8 cellular contexts compared by ENCODE assay signal in genomic region chr22:45268167-45268957, GRCh38. TPM values are rescaled to one million over a fixed set of nuclear protein-coding genes. Genes with fewer than 3 reads are reported as not detected.
DNase-seq lines count a peak whose midpoint lies in the region; ATAC-seq, FAIRE-seq and TF ChIP-seq lines count a peak whose summit lies in the region.

No MANE protein-coding gene starts in this region.

- peak overlapping the region; percentile 82; the same call in 1 of the 2 replicates for H3K56ac ChIP-seq in IMR-90 (ENCODE audit: extremely low read depth, insufficient read depth, low read length)

- dilution Hi-C loops in IMR-90 (cut with HindIII; ENCODE audit: low sequenced_read_pairs, unreplicated experiment): no loop called here

- peak overlapping the region; percentile 62; the same call in 1 of the 2 replicates for H2AK5ac ChIP-seq in IMR-90 (ENCODE audit: low read depth, low read length)

- BruUV-seq in IMR-90 (replicated peaks; lab: Mats Ljungman, UMichigan): no TSS peak

- in situ Hi-C loops in G401 (cut with HindIII; ENCODE audit: low sequenced_read_pairs): no loop called here
- in situ Hi-C loops in IMR-90 (cut with MboI; ENCODE audit: low sequenced_read_pairs): loop anchor here (5.0 kb wide), 2 partner anchors 164 to 284 kb away; no protein-coding TSS in a partner anchor

- TF ChIP-seq RAD21 in IMR-90 (IDR thresholded peaks at IDR 0.05; ENCODE audit: low read length): no peak

- no peak overlapping the region for H3K27ac Mint-ChIP-seq in activated CD4-positive, alpha-beta memory T cell treated with anti-CD3 and anti-CD28 coated beads for 36 hours

- H3K4me1 ChIP-seq in IMR-90 (ENCODE audit: control insufficient read depth, insufficient read depth, low read length) (peaks cover 11% of the 10 kb centered on the region), cardiac muscle cell (ENCODE audit: low read depth) (peaks cover 13% of the 10 kb centered on the region)

- H3K4me3 ChIP-seq in IMR-90 (ENCODE audit: insufficient read depth, low read depth, low read length) (peak overlapping the region; percentile 86), cardiac muscle cell (peak overlapping the region; percentile 60), retinal pigment epithelial cell (ENCODE audit: low read length) (peak overlapping the region; percentile 58)

- POLR2A ChIA-PET in IMR-90 (lab: Charles Lee; ENCODE audit: unreplicated experiment): no interaction called here
- POLR2A ChIA-PET in activated CD4-positive, alpha-beta memory T cell treated with anti-CD3 and anti-CD28 coated beads for 36 hours (lab: Charles Lee): no interaction called here

- peak; percentile 37 for DNase-seq in G401 (ENCODE audit: low spot score)
- DNase-seq in IMR-90: no peak
- peak; percentile 29 for DNase-seq in activated CD4-positive, alpha-beta memory T cell treated with anti-CD3 and anti-CD28 coated beads for 36 hours
- DNase-seq in cardiac muscle cell (ENCODE audit: low read depth in 1 of 2, low spot score in 1 of 2): peak; percentile 21 to 82
- no peak for DNase-seq in retinal pigment epithelial cell (ENCODE audit: low read depth)
- DNase-seq in RCC 7860 (ENCODE audit: low spot score): no peak
- no peak for DNase-seq in glomerular visceral epithelial cell (ENCODE audit: extremely low spot score)

- H3K4me1 Mint-ChIP-seq in activated CD4-positive, alpha-beta memory T cell treated with anti-CD3 and anti-CD28 coated beads for 36 hours (ENCODE audit: low read depth): peaks cover 6% of the 10 kb centered on the region

- intact Hi-C loops in IMR-90 (cut with micrococcal nuclease): loop anchor here (2.0 kb wide), 1 partner anchor 236 kb away; no protein-coding TSS in a partner anchor
- intact Hi-C loops in activated CD4-positive, alpha-beta memory T cell treated with anti-CD3 and anti-CD28 coated beads for 36 hours (cut with micrococcal nuclease): loop anchor here (2.0 to 5.0 kb wide), 4 partner anchors 40 to 284 kb away; partner anchors contain the start of gene FAM118A

- no peaks in the 10 kb centered on the region for H3K36me3 Mint-ChIP-seq in activated CD4-positive, alpha-beta memory T cell treated with anti-CD3 and anti-CD28 coated beads for 36 hours

- no peak overlapping the region for H2BK5ac ChIP-seq in IMR-90 (ENCODE audit: low read depth, low read length, poor library complexity, severe bottlenecking)

- 2% methylated on average over 10 of the region's 47 CpGs; no CpG with 5 or more reads in 1 of the 2 experiments for WGBS in IMR-90 (ENCODE audit: extremely low coverage in 2 of 2, insufficient read length in 1 of 2), 2 experiments

- TF ChIP-seq CTCF in IMR-90 (conservative IDR thresholded peaks at IDR 0.05; ENCODE audit: low read depth, low read length): no peak
- no peak for TF ChIP-seq CTCF in cardiac muscle cell (IDR thresholded peaks at IDR 0.05; ENCODE audit: low read depth, low read length)
- no peak for TF ChIP-seq CTCF in retinal pigment epithelial cell (conservative IDR thresholded peaks at IDR 0.05; ENCODE audit: low read depth, low read length)

- H2BK15ac ChIP-seq in IMR-90 (ENCODE audit: low read depth, low read length): peak overlapping the region; percentile 90; the same call in 1 of the 3 replicates

- H4K91ac ChIP-seq in IMR-90 (ENCODE audit: insufficient read depth, low read depth, low read length): peak overlapping the region; percentile 78

- peak overlapping the region; percentile 90 for H3K4ac ChIP-seq in IMR-90 (ENCODE audit: low read depth, low read length)

- H3K23ac ChIP-seq in IMR-90 (ENCODE audit: low read depth, low read length): peak overlapping the region; percentile 85; the same call in 1 of the 2 replicates

- ATAC-seq in IMR-90 (ENCODE audit: low read depth) (peak; percentile 42), HG03571 (IDR thresholded peaks at IDR 0.05; ENCODE audit: unreplicated experiment) (no peak)

- H3K14ac ChIP-seq in IMR-90 (replicated peaks; ENCODE audit: low read depth, low read length): peak overlapping the region; percentile 82

- H3K9me3 ChIP-seq in IMR-90 (ENCODE audit: control insufficient read depth, insufficient read depth, low read length) (no peaks in the 10 kb centered on the region), cardiac muscle cell (ENCODE audit: low read depth) (no peaks in the 10 kb centered on the region)

- H3K27me3 Mint-ChIP-seq in activated CD4-positive, alpha-beta memory T cell treated with anti-CD3 and anti-CD28 coated beads for 36 hours: peaks cover 17% of the 10 kb centered on the region

- peak overlapping the region; percentile 87; the same call in 1 of the 2 replicates for H3K18ac ChIP-seq in IMR-90 (ENCODE audit: low read depth, low read length)

- peak overlapping the region; percentile 86; the same call in 1 of the 2 replicates for H2BK120ac ChIP-seq in IMR-90 (ENCODE audit: low read depth, low read length)

- H3K36me3 ChIP-seq in IMR-90 (ENCODE audit: control insufficient read depth, insufficient read depth, low read length) (no peaks in the 10 kb centered on the region), cardiac muscle cell (no peaks in the 10 kb centered on the region)

- peak overlapping the region; percentile 70 to 86; a peak in 3 of 4 replicates for H4K8ac ChIP-seq in IMR-90 (ENCODE audit: low read depth in 2 of 2, low read length in 2 of 2)

- peak overlapping the region; percentile 96 for H2AFZ ChIP-seq in IMR-90 (replicated peaks; ENCODE audit: low read length, poor library complexity)

- H3K27me3 ChIP-seq in IMR-90 (ENCODE audit: control insufficient read depth, insufficient read depth, low read length) (peaks cover 8% of the 10 kb centered on the region), cardiac muscle cell (no peaks in the 10 kb centered on the region)

- peak overlapping the region; percentile 99 for H3K4me2 ChIP-seq in IMR-90 (ENCODE audit: low read depth, low read length)

- peak overlapping the region; percentile 80 for H3K9ac ChIP-seq in IMR-90 (ENCODE audit: low read depth, low read length)

- H4K20me1 ChIP-seq in IMR-90 (ENCODE audit: insufficient read depth, low read length): no peaks in the 10 kb centered on the region

- no peak overlapping the region for H2BK20ac ChIP-seq in IMR-90 (ENCODE audit: low read depth, low read length)

- H3K27ac ChIP-seq in IMR-90 (ENCODE audit: insufficient read depth, low read length) (peak overlapping the region; percentile 54), cardiac muscle cell (no peak overlapping the region)

- H4K5ac ChIP-seq in IMR-90 (ENCODE audit: low read depth, low read length): peak overlapping the region; percentile 83

- CTCF ChIA-PET in IMR-90 (lab: Yijun Ruan, JAX): interaction anchor here (0.6 to 1.0 kb wide), 2 partner anchors 226 to 283 kb away, joined by 3 to 5 read pairs; no protein-coding TSS in a partner anchor
- CTCF ChIA-PET in activated CD4-positive, alpha-beta memory T cell treated with anti-CD3 and anti-CD28 coated beads for 36 hours (lab: Charles Lee): interaction anchor here (0.6 to 2.0 kb wide), 4 partner anchors 12 to 169 kb away, joined by 3 to 9 read pairs (median 4); no protein-coding TSS in a partner anchor

- no peaks in the 10 kb centered on the region for H3K79me1 ChIP-seq in IMR-90 (ENCODE audit: low read depth in 1 of 2, low read length in 2 of 2)

- no peak for TF ChIP-seq POLR2A in IMR-90 (IDR thresholded peaks at IDR 0.05; ENCODE audit: low read depth, low read length)

- H3K4me3 Mint-ChIP-seq in activated CD4-positive, alpha-beta memory T cell treated with anti-CD3 and anti-CD28 coated beads for 36 hours: peak overlapping the region; percentile 69

- H3K9me1 ChIP-seq in IMR-90 (ENCODE audit: insufficient read depth, low read length): no peaks in the 10 kb centered on the region

- no peaks in the 10 kb centered on the region for H3K9me3 Mint-ChIP-seq in activated CD4-positive, alpha-beta memory T cell treated with anti-CD3 and anti-CD28 coated beads for 36 hours

- peak overlapping the region; percentile 92 for H2AK9ac ChIP-seq in IMR-90 (replicated peaks; ENCODE audit: low read depth, low read length, poor library complexity)

- FAIRE-seq in RCC 7860 (lab: Jason Lieb, UNC): no peak

TF ChIP-seq in IMR-90, 13 proteins besides CTCF, POLR2A, EP300 and RAD21 (continues in another document):
- TF ChIP-seq BHLHE40 (IDR thresholded peaks at IDR 0.05; ENCODE audit: low read depth, low read length) (no peak), NFE2L2 (IDR thresholded peaks at IDR 0.05; ENCODE audit: low read depth, low read length) (no peak), MAFK (IDR thresholded peaks at IDR 0.05; ENCODE audit: low read depth, low read length) (no peak), MXI1 (IDR thresholded peaks at IDR 0.05; ENCODE audit: borderline replicate concordance, low read depth, low read length) (no peak), RFX5 (IDR thresholded peaks at IDR 0.05; ENCODE audit: low read depth, low read length) (no peak), RCOR1 (IDR thresholded peaks at IDR 0.05; ENCODE audit: insufficient replicate concordance, low read length) (no peak), SMC3 (IDR thresholded peaks at IDR 0.05; ENCODE audit: low read depth, low read length) (no peak), FOS (IDR thresholded peaks at IDR 0.05; ENCODE audit: low read depth, low read length) (no peak)

RNA-seq across cellular contexts. Expression of gene UPK3A, which starts 16.4 kb away (rescaled TPM):
- total RNA-seq in G401 (2014; rRNA removed; shearing (Covaris generic)): not detected in 2 replicates
- not detected in 2 replicates for total RNA-seq in IMR-90 (2012; rRNA removed)
- not detected in 2 replicates for polyA plus RNA-seq in IMR-90 (2012; rRNA removed)
- not detected in 2 replicates for polyA plus RNA-seq in IMR-90 (2012; cell fraction: cytosol; rRNA removed)
- polyA plus RNA-seq in IMR-90 (2012; cell fraction: nucleus; rRNA removed; ENCODE audit: low replicate concordance): not detected in 2 replicates
- total RNA-seq in activated CD4-positive, alpha-beta memory T cell treated with anti-CD3 and anti-CD28 coated beads for 36 hours: not detected
- 0.21 TPM in 1 of 2 replicates, not detected in the other for total RNA-seq in cardiac muscle cell
- polyA plus RNA-seq in cardiac muscle cell: 0.45 TPM in 1 of 2 replicates, not detected in the other

RNA-seq across cellular contexts. Expression of gene KIAA0930, which starts 27.7 kb away (rescaled TPM):
- total RNA-seq in G401 (2014; rRNA removed; shearing (Covaris generic)): 32.8 and 71.4 TPM in 2 replicates
- total RNA-seq in IMR-90 (2012; rRNA removed): 21.7 and 25.3 TPM in 2 replicates
- polyA plus RNA-seq in IMR-90 (2012; rRNA removed): 34.1 and 38.1 TPM in 2 replicates
- polyA plus RNA-seq in IMR-90 (2012; cell fraction: cytosol; rRNA removed): 45.7 and 62.0 TPM in 2 replicates
- polyA plus RNA-seq in IMR-90 (2012; cell fraction: nucleus; rRNA removed; ENCODE audit: low replicate concordance): 134 and 167 TPM in 2 replicates
- 10 to 100 TPM; 31.1 to 31.9 TPM for total RNA-seq in activated CD4-positive, alpha-beta memory T cell treated with anti-CD3 and anti-CD28 coated beads for 36 hours
- 12.7 and 21.5 TPM in 2 replicates for total RNA-seq in cardiac muscle cell
- 11.8 and 18.9 TPM in 2 replicates for polyA plus RNA-seq in cardiac muscle cell

RNA-seq across cellular contexts. Expression of gene FAM118A, which starts 41.4 kb away (rescaled TPM):
- 11.0 and 38.4 TPM in 2 replicates for total RNA-seq in G401 (2014; rRNA removed; shearing (Covaris generic))
- total RNA-seq in IMR-90 (2012; rRNA removed) (15.8 and 20.6 TPM in 2 replicates), cardiac muscle cell (104 and 240 TPM in 2 replicates)
- polyA plus RNA-seq in IMR-90 (2012; rRNA removed) (83.4 and 95.6 TPM in 2 replicates), cardiac muscle cell (227 and 323 TPM in 2 replicates)
- polyA plus RNA-seq in IMR-90 (2012; cell fraction: cytosol; rRNA removed): 27.4 and 66.8 TPM in 2 replicates
- 778 and 1,218 TPM in 2 replicates for polyA plus RNA-seq in IMR-90 (2012; cell fraction: nucleus; rRNA removed; ENCODE audit: low replicate concordance)
- total RNA-seq in activated CD4-positive, alpha-beta memory T cell treated with anti-CD3 and anti-CD28 coated beads for 36 hours: 10 to 100 TPM; 55.0 to 56.5 TPM

Comparison
In these comparisons a context has a peak if more than half of its experiments do, and no peak if none do; other contexts are left out.
1. DNase-seq: peak in G401 (single experiment), activated CD4-positive, alpha-beta memory T cell treated with anti-CD3 and anti-CD28 coated beads for 36 hours (single experiment) and cardiac muscle cell (2 of 2); none in IMR-90 (single experiment), retinal pigment epithelial cell (single experiment), RCC 7860 (single experiment) and glomerular visceral epithelial cell (single experiment).
2. Peak in every context shown above with its lines, with median percentiles within 50 percentile points of each other: H3K4me3 ChIP-seq.